ENCODE assay signal across 32 cellular contexts in genomic region chr18:6057604-6058003, GRCh38.
DNase-seq lines count a peak whose midpoint lies in the region; ATAC-seq and TF ChIP-seq lines count a peak whose summit lies in the region.
"Had no signal": no experiment of that assay in that cellular context is flagged by ENCODE, and none has a peak within 500 bp of the region (broad histone marks: within the 10 kb centered on the region; RNA-seq: fewer than 3 reads in every experiment).

No MANE protein-coding gene starts in this region.

- peaks cover 7% of the 10 kb centered on the region for H3K4me1 ChIP-seq in fibroblast of lung (ENCODE audit: control insufficient read depth, extremely low read depth, insufficient read depth, low read length)
- H3K4me1 ChIP-seq: ascending aorta, esophagus squamous epithelium, suprapubic skin, upper lobe of left lung had no signal

- no peak overlapping the region for H2AFZ ChIP-seq in fibroblast of lung (ENCODE audit: low read length)

- DNase-seq in AG10803 (ENCODE audit: low read depth): peak; percentile 3
- DNase-seq in ELR (ENCODE audit: low read depth): peak; percentile 13
- DNase-seq in amniotic epithelial cell (ENCODE audit: low read depth): peak; percentile 70
- DNase-seq in fibroblast of lung (ENCODE audit: low read depth in 2 of 2): peak; percentile 29 to 40
- DNase-seq in NCI-H82 (lab: John Stamatoyannopoulos, UW): no peak
- no peak for DNase-seq in RWPE1 (ENCODE audit: low spot score)
- DNase-seq: activated CD4-positive, alpha-beta T cell treated with anti-CD3 and anti-CD28 coated beads, Interleukin-2, amount 10 ng/mL, durations not matched to agents 24 days and 14 days; activated gamma-delta T cell treated with Interleukin-2 at 50 U/mL for 16 hours; activated naive CD8-positive, alpha-beta T cell treated with anti-CD3 and anti-CD28 coated beads, Interleukin-2, amount 10 ng/mL, durations not matched to agents 7 days and 5 days; activated T-cell treated with anti-CD3 and anti-CD28 coated beads, Interleukin-2, amount 50 U/mL, for 1 hour; DMS79; dorsolateral prefrontal cortex; esophagus squamous epithelium; hippocampal formation; KG1; mesenchymal stem cell; NCI-H1417 treated with DMSO at 0.1 percent for 48 hours; NCI-H2029 treated with DMSO at 0.1 percent for 48 hours; NCI-H345; NCI-H774; nephron progenitor cell; stimulated activated naive CD4-positive, alpha-beta T cell; T-cell; upper lobe of left lung had no signal

- H3K4me2 ChIP-seq in fibroblast of lung (ENCODE audit: extremely low read depth, insufficient read depth, low read length): no peak overlapping the region
- H3K4me2 ChIP-seq: BLaER1 treated with 17β-estradiol and CSF1 and Interleukin-3, amounts not matched to agents 10 nM and 100 nM had no signal

- H3K79me2 ChIP-seq in fibroblast of lung (ENCODE audit: control insufficient read depth, insufficient read depth, low read length): no peaks in the 10 kb centered on the region

- POLR2A ChIA-PET in RWPE1 (lab: Yijun Ruan, JAX; ENCODE audit: low non-redundant PET): no interaction called here

- H3K4me3 ChIP-seq in AG10803 (ENCODE audit: low read length): no peak overlapping the region
- no peak overlapping the region for H3K4me3 ChIP-seq in fibroblast of lung (replicated peaks in 1 of 4; ENCODE audit: control extremely low read depth in 1 of 4, insufficient read depth in 1 of 4, low read depth in 3 of 4, low read length in 4 of 4)
- H3K4me3 ChIP-seq: ascending aorta; BLaER1 treated with 17β-estradiol and CSF1 and Interleukin-3, amounts not matched to agents 10 nM and 100 nM; dorsolateral prefrontal cortex; esophagus squamous epithelium; skin epidermis; suprapubic skin; upper lobe of left lung had no signal

- H4K20me1 ChIP-seq in fibroblast of lung (ENCODE audit: control insufficient read depth, extremely low read depth, insufficient read depth, low read length): no peaks in the 10 kb centered on the region
- H4K20me1 ChIP-seq: BLaER1 treated with 17β-estradiol and CSF1 and Interleukin-3, amounts not matched to agents 10 nM and 100 nM had no signal

- H3K9me3 ChIP-seq in fibroblast of lung (ENCODE audit: control insufficient read depth, insufficient read depth, low read depth, low read length): no peaks in the 10 kb centered on the region
- H3K9me3 ChIP-seq: ascending aorta; BLaER1 treated with 17β-estradiol and CSF1 and Interleukin-3, amounts not matched to agents 10 nM and 100 nM; esophagus squamous epithelium; suprapubic skin; upper lobe of left lung had no signal

- H3K27me3 ChIP-seq in fibroblast of lung (ENCODE audit: control insufficient read depth, insufficient read depth, low read length): no peaks in the 10 kb centered on the region
- H3K27me3 ChIP-seq: ascending aorta; BLaER1 treated with 17β-estradiol and CSF1 and Interleukin-3, amounts not matched to agents 10 nM and 100 nM; dorsolateral prefrontal cortex; esophagus squamous epithelium; suprapubic skin; upper lobe of left lung had no signal

- CTCF ChIA-PET in RWPE1 (lab: Yijun Ruan, JAX): no interaction called here

- ATAC-seq in GM21786 (IDR thresholded peaks at IDR 0.05; ENCODE audit: unreplicated experiment): no peak
- no peak for ATAC-seq in HG02870 (IDR thresholded peaks at IDR 0.05; ENCODE audit: unreplicated experiment)
- ATAC-seq: left lobe of liver, T-cell, WTC11 had no signal

- no peaks in the 10 kb centered on the region for H3K36me3 ChIP-seq in fibroblast of lung (ENCODE audit: control insufficient read depth, insufficient read depth, low read length)
- H3K36me3 ChIP-seq: ascending aorta; BLaER1 treated with 17β-estradiol and CSF1 and Interleukin-3, amounts not matched to agents 10 nM and 100 nM; esophagus squamous epithelium; suprapubic skin; upper lobe of left lung had no signal

- no peak overlapping the region for H3K9ac ChIP-seq in fibroblast of lung (ENCODE audit: insufficient read depth, low read length)
- H3K9ac ChIP-seq: BLaER1 treated with 17β-estradiol and CSF1 and Interleukin-3, amounts not matched to agents 10 nM and 100 nM had no signal

- TF ChIP-seq CTCF in AG10803 (conservative IDR thresholded peaks at IDR 0.05; ENCODE audit: low read length) (no peak), fibroblast of lung (conservative IDR thresholded peaks at IDR 0.05 in 1 of 2, IDR thresholded peaks at IDR 0.05 in 1 of 2; ENCODE audit: low read depth in 1 of 2, low read length in 2 of 2) (no peak), RWPE1 (conservative IDR thresholded peaks at IDR 0.05; ENCODE audit: low read depth) (no peak)

- no peak overlapping the region for H3K27ac ChIP-seq in fibroblast of lung (ENCODE audit: insufficient read depth, low read length)
- H3K27ac ChIP-seq in RWPE1: no peak overlapping the region
- H3K27ac ChIP-seq: ascending aorta; BLaER1 treated with 17β-estradiol and CSF1 and Interleukin-3, amounts not matched to agents 10 nM and 100 nM; esophagus squamous epithelium; skin epidermis; suprapubic skin; upper lobe of left lung had no signal

Comparison
In these comparisons a context has a peak if more than half of its experiments do, and no peak if none do; other contexts are left out.
1. DNase-seq: peak in AG10803 (single experiment), ELR (single experiment), amniotic epithelial cell (single experiment) and fibroblast of lung (2 of 2); none in NCI-H82 (single experiment) and RWPE1 (single experiment).